Comparison of ENCODE assay signal across 10 cellular contexts in genomic region chr6:20233007-20233730, GRCh38.
"Had no signal": no experiment of that assay in that cellular context is flagged by ENCODE, and none has a peak within 500 bp of the region (broad histone marks: within the 10 kb centered on the region; RNA-seq: fewer than 3 reads in every experiment).

No MANE protein-coding gene starts in this region.

- H3K27ac ChIP-seq: GM23248, HL-60 had no signal

- H3K36me3 ChIP-seq: HAP-1 had no signal

- ATAC-seq: HCT116, K562 had no signal

- H3K4me3 ChIP-seq: GM23248, HAP-1, K562 had no signal

- H3K9me3 ChIP-seq: HAP-1 had no signal

- H3K9ac ChIP-seq: GM23248 had no signal

- DNase-seq: GM23248, GOT3, H7, HFFc6, IMR-90, KG1 had no signal

- H2AFZ ChIP-seq: GM23248 had no signal
